Comparison of ENCODE assay signal across 26 cellular contexts in genomic region chr6:48775157-48775556, GRCh38.
DNase-seq lines count a peak whose midpoint lies in the region; ATAC-seq, FAIRE-seq and TF ChIP-seq lines count a peak whose summit lies in the region.
"Had no signal": no experiment of that assay in that cellular context is flagged by ENCODE, and none has a peak within 500 bp of the region (broad histone marks: within the 10 kb centered on the region; RNA-seq: fewer than 3 reads in every experiment).

No MANE protein-coding gene starts in this region.

- ATAC-seq in left colon (peak; percentile 80), GM18870 (IDR thresholded peaks at IDR 0.05; ENCODE audit: unreplicated experiment) (no peak)
- ATAC-seq: foreskin keratinocyte had no signal

- H3K27ac Mint-ChIP-seq in type B pancreatic cell, result no peak overlapping the region
- H3K27ac Mint-ChIP-seq: activated B cell treated with CpG ODN at 0.5 μM for 24 hours; activated CD4-positive, alpha-beta memory T cell treated with anti-CD3 and anti-CD28 coated beads, Interleukin-2, amount 10 ng/mL, durations not matched to agents 7 days and 5 days; CD14-positive monocyte had no signal

- no peak overlapping the region for H3K4me3 Mint-ChIP-seq in type B pancreatic cell
- H3K4me3 Mint-ChIP-seq: activated B cell treated with CpG ODN at 0.5 μM for 24 hours; activated CD4-positive, alpha-beta memory T cell treated with anti-CD3 and anti-CD28 coated beads, Interleukin-2, amount 10 ng/mL, durations not matched to agents 7 days and 5 days; CD14-positive monocyte had no signal

- peak; percentile 14 for DNase-seq in AG09309 (ENCODE audit: low read depth)
- peak; percentile 16 for DNase-seq in M059J (ENCODE audit: low read depth)
- no peak for DNase-seq in left colon
- DNase-seq in type B pancreatic cell (ENCODE audit: extremely low spot score, unreplicated experiment), result no peak
- DNase-seq in DMS53 treated with DMSO at 0.1 percent for 48 hours (lab: John Stamatoyannopoulos, UW; ENCODE audit: unreplicated experiment), result no peak
- no peak for DNase-seq in HuH-7 (ENCODE audit: low spot score)
- DNase-seq: activated B cell treated with CpG ODN at 0.5 μM for 24 hours; activated CD4-positive, alpha-beta memory T cell treated with anti-CD3 and anti-CD28 coated beads, Interleukin-2, amount 10 ng/mL, durations not matched to agents 7 days and 5 days; activated gamma-delta T cell; activated T-cell treated with anti-CD3 and anti-CD28 coated beads for 4 hours; adrenal gland; dorsolateral prefrontal cortex; islet precursor cell; MV-4-11; NCI-H2171 treated with DMSO at 0.1 percent for 48 hours; NCI-H526 treated with DMSO at 0.1 percent for 48 hours; RPMI8226; stimulated activated CD4-positive, alpha-beta T cell treated with anti-CD3 and anti-CD28 coated beads, Interleukin-2, amount 100 ng/mL, for 48 hours; stimulated activated naive CD4-positive, alpha-beta T cell; T1000 had no signal

- H3K36me3 Mint-ChIP-seq in type B pancreatic cell, result no peaks in the 10 kb centered on the region
- H3K36me3 Mint-ChIP-seq: CD14-positive monocyte had no signal

- FAIRE-seq in colon (lab: Jason Lieb, UNC), result peak; percentile 10
- FAIRE-seq: D721Med had no signal

- H3K9me3 Mint-ChIP-seq in type B pancreatic cell, result no peaks in the 10 kb centered on the region
- H3K9me3 Mint-ChIP-seq: activated CD4-positive, alpha-beta memory T cell treated with anti-CD3 and anti-CD28 coated beads, Interleukin-2, amount 10 ng/mL, durations not matched to agents 7 days and 5 days had no signal

- intact Hi-C loops in left colon (cut with DNase I, micrococcal nuclease), result no loop called here

- H3K27me3 Mint-ChIP-seq in type B pancreatic cell, result no peaks in the 10 kb centered on the region
- H3K27me3 Mint-ChIP-seq: activated B cell treated with CpG ODN at 0.5 μM for 24 hours; activated CD4-positive, alpha-beta memory T cell treated with anti-CD3 and anti-CD28 coated beads, Interleukin-2, amount 10 ng/mL, durations not matched to agents 7 days and 5 days had no signal

- H3K4me1 Mint-ChIP-seq in type B pancreatic cell (ENCODE audit: unreplicated experiment), result no peaks in the 10 kb centered on the region
- H3K4me1 Mint-ChIP-seq: activated B cell treated with CpG ODN at 0.5 μM for 24 hours; activated CD4-positive, alpha-beta memory T cell treated with anti-CD3 and anti-CD28 coated beads, Interleukin-2, amount 10 ng/mL, durations not matched to agents 7 days and 5 days; CD14-positive monocyte had no signal

- H3K4me3 ChIP-seq in AG09309 (ENCODE audit: control insufficient read depth, low read depth, low read length), result no peak overlapping the region
- H3K4me3 ChIP-seq: adrenal gland, dorsolateral prefrontal cortex, HAP-1 had no signal

- TF ChIP-seq CTCF in AG09309 (IDR thresholded peaks at IDR 0.05; ENCODE audit: control insufficient read depth, insufficient read depth, low read depth, low read length, missing control alignments) (no peak), type B pancreatic cell (conservative IDR thresholded peaks at IDR 0.05) (no peak)

Comparison
In these comparisons a context has a peak if more than half of its experiments do, and no peak if none do; other contexts are left out.
1. DNase-seq: peak in AG09309 (single experiment) and M059J (single experiment); none in left colon (0 of 2), type B pancreatic cell (single experiment), DMS53 treated with DMSO at 0.1 percent for 48 hours (single experiment) and HuH-7 (single experiment).